1 cellular context compared by ENCODE assay signal in the genomic region with DNA sequence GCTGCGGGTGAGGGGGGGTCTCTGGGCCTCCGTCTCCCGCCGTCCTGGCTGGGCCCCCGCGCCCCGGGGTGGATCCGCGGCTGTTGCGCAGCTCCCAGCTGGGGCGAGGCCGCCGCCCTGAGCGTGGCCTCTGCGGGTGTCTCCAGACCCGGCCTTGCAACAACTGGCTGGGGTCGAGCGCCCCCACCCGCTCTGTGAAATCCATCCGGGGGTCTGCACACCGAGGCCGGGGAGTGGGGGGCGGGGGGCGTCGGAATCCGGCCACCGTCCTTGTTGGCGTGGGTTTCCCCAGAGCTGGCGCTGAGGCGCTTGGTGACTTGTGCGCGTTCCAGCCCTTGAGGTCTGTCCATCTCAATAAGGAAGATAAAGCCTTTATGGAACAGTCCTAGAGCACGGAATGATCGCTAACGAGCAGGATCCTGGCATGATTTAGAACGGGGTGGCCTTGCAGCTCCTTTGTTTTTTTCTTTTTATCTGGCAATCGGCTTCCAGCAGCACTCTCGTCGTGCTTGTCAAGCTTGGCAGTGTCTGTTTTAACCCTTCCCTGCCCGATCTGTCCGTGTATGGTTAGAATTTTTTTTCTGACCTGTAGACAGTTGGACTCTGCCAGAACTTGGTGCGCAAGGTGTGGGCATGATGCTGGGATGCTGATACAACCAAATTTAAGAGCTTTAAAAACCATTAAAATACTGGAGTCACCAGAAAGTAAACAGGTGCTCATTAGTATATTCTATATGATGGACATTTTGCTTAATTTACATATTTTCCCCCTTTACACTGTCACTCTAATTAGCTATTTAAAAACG.
TF ChIP-seq lines count a peak whose summit lies in the region.

No MANE protein-coding gene starts in this region.

TF ChIP-seq in HepG2, 621 proteins besides CTCF, POLR2A, EP300 and RAD21 (continued from another document and continues in another):
- TF ChIP-seq, protein P1, sequence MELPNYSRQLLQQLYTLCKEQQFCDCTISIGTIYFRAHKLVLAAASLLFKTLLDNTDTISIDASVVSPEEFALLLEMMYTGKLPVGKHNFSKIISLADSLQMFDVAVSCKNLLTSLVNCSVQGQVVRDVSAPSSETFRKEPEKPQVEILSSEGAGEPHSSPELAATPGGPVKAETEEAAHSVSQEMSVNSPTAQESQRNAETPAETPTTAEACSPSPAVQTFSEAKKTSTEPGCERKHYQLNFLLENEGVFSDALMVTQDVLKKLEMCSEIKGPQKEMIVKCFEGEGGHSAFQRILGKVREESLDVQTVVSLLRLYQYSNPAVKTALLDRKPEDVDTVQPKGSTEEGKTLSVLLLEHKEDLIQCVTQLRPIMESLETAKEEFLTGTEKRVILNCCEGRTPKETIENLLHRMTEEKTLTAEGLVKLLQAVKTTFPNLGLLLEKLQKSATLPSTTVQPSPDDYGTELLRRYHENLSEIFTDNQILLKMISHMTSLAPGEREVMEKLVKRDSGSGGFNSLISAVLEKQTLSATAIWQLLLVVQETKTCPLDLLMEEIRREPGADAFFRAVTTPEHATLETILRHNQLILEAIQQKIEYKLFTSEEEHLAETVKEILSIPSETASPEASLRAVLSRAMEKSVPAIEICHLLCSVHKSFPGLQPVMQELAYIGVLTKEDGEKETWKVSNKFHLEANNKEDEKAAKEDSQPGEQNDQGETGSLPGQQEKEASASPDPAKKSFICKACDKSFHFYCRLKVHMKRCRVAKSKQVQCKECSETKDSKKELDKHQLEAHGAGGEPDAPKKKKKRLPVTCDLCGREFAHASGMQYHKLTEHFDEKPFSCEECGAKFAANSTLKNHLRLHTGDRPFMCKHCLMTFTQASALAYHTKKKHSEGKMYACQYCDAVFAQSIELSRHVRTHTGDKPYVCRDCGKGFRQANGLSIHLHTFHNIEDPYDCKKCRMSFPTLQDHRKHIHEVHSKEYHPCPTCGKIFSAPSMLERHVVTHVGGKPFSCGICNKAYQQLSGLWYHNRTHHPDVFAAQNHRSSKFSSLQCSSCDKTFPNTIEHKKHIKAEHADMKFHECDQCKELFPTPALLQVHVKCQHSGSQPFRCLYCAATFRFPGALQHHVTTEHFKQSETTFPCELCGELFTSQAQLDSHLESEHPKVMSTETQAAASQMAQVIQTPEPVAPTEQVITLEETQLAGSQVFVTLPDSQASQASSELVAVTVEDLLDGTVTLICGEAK (IDR thresholded peaks at IDR 0.05), result no peak
- TF ChIP-seq, protein P1 (CRISPR knock-in tag; IDR thresholded peaks at IDR 0.05), result no peak
- TF ChIP-seq DMAP1 (CRISPR knock-in tag; IDR thresholded peaks at IDR 0.05) (no peak), ATRX (CRISPR knock-in tag; IDR thresholded peaks at IDR 0.05; ENCODE audit: borderline replicate concordance) (no peak), SRSF9 (IDR thresholded peaks at IDR 0.05; ENCODE audit: borderline replicate concordance, insufficient read depth, low read depth, low read length, poor library complexity, severe bottlenecking) (no peak), ZNF446 (CRISPR knock-in tag; IDR thresholded peaks at IDR 0.05) (0 out of 2 replicates have a peak, but pooled peaks have one; percentile 57), ZFP36 (IDR thresholded peaks at IDR 0.05; ENCODE audit: borderline replicate concordance, low read depth, low read length, partially characterized antibody) (no peak), SRSF4 (IDR thresholded peaks at IDR 0.05; ENCODE audit: low read depth, low read length, poor library complexity, severe bottlenecking) (peak; percentile 24), ZNF484 (CRISPR knock-in tag; IDR thresholded peaks at IDR 0.05; ENCODE audit: borderline replicate concordance, low read depth) (no peak), JUN (CRISPR knock-in tag; IDR thresholded peaks at IDR 0.05) (no peak), ZNF546 (CRISPR knock-in tag; conservative IDR thresholded peaks at IDR 0.05) (peak; percentile 67; the same call in 1 of the 2 replicates), ZNF44 (CRISPR knock-in tag; IDR thresholded peaks at IDR 0.05) (no peak), ZMYM3 (CRISPR knock-in tag; IDR thresholded peaks at IDR 0.05) (peak; percentile 30; the same call in 1 of the 2 replicates), KLF12 (CRISPR knock-in tag; IDR thresholded peaks at IDR 0.05; ENCODE audit: borderline replicate concordance) (no peak), ADNP (CRISPR knock-in tag; IDR thresholded peaks at IDR 0.05) (no peak), HMGA1 (CRISPR knock-in tag; conservative IDR thresholded peaks at IDR 0.05) (no peak), ZNF235 (CRISPR knock-in tag; IDR thresholded peaks at IDR 0.05; ENCODE audit: borderline replicate concordance) (peak; percentile 88; the same call in 1 of the 2 replicates), ZNF746 (CRISPR knock-in tag; IDR thresholded peaks at IDR 0.05) (no peak), CBX2 (IDR thresholded peaks at IDR 0.05; ENCODE audit: low read depth, low read length) (no peak), CBX2 (CRISPR knock-in tag; IDR thresholded peaks at IDR 0.05; ENCODE audit: low read depth) (no peak), ZNF460 (CRISPR knock-in tag; IDR thresholded peaks at IDR 0.05; ENCODE audit: borderline replicate concordance) (no peak)
- TF ChIP-seq, protein P2, sequence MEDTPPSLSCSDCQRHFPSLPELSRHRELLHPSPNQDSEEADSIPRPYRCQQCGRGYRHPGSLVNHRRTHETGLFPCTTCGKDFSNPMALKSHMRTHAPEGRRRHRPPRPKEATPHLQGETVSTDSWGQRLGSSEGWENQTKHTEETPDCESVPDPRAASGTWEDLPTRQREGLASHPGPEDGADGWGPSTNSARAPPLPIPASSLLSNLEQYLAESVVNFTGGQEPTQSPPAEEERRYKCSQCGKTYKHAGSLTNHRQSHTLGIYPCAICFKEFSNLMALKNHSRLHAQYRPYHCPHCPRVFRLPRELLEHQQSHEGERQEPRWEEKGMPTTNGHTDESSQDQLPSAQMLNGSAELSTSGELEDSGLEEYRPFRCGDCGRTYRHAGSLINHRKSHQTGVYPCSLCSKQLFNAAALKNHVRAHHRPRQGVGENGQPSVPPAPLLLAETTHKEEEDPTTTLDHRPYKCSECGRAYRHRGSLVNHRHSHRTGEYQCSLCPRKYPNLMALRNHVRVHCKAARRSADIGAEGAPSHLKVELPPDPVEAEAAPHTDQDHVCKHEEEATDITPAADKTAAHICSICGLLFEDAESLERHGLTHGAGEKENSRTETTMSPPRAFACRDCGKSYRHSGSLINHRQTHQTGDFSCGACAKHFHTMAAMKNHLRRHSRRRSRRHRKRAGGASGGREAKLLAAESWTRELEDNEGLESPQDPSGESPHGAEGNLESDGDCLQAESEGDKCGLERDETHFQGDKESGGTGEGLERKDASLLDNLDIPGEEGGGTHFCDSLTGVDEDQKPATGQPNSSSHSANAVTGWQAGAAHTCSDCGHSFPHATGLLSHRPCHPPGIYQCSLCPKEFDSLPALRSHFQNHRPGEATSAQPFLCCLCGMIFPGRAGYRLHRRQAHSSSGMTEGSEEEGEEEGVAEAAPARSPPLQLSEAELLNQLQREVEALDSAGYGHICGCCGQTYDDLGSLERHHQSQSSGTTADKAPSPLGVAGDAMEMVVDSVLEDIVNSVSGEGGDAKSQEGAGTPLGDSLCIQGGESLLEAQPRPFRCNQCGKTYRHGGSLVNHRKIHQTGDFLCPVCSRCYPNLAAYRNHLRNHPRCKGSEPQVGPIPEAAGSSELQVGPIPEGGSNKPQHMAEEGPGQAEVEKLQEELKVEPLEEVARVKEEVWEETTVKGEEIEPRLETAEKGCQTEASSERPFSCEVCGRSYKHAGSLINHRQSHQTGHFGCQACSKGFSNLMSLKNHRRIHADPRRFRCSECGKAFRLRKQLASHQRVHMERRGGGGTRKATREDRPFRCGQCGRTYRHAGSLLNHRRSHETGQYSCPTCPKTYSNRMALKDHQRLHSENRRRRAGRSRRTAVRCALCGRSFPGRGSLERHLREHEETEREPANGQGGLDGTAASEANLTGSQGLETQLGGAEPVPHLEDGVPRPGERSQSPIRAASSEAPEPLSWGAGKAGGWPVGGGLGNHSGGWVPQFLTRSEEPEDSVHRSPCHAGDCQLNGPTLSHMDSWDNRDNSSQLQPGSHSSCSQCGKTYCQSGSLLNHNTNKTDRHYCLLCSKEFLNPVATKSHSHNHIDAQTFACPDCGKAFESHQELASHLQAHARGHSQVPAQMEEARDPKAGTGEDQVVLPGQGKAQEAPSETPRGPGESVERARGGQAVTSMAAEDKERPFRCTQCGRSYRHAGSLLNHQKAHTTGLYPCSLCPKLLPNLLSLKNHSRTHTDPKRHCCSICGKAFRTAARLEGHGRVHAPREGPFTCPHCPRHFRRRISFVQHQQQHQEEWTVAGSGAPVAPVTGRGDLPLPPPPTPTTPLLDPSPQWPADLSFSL (CRISPR knock-in tag; IDR thresholded peaks at IDR 0.05), result no peak
- TF ChIP-seq, protein P3, sequence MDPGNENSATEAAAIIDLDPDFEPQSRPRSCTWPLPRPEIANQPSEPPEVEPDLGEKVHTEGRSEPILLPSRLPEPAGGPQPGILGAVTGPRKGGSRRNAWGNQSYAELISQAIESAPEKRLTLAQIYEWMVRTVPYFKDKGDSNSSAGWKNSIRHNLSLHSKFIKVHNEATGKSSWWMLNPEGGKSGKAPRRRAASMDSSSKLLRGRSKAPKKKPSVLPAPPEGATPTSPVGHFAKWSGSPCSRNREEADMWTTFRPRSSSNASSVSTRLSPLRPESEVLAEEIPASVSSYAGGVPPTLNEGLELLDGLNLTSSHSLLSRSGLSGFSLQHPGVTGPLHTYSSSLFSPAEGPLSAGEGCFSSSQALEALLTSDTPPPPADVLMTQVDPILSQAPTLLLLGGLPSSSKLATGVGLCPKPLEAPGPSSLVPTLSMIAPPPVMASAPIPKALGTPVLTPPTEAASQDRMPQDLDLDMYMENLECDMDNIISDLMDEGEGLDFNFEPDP (CRISPR knock-in tag; conservative IDR thresholded peaks at IDR 0.05), result no peak
- TF ChIP-seq, protein P4, sequence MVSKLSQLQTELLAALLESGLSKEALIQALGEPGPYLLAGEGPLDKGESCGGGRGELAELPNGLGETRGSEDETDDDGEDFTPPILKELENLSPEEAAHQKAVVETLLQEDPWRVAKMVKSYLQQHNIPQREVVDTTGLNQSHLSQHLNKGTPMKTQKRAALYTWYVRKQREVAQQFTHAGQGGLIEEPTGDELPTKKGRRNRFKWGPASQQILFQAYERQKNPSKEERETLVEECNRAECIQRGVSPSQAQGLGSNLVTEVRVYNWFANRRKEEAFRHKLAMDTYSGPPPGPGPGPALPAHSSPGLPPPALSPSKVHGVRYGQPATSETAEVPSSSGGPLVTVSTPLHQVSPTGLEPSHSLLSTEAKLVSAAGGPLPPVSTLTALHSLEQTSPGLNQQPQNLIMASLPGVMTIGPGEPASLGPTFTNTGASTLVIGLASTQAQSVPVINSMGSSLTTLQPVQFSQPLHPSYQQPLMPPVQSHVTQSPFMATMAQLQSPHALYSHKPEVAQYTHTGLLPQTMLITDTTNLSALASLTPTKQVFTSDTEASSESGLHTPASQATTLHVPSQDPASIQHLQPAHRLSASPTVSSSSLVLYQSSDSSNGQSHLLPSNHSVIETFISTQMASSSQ (IDR thresholded peaks at IDR 0.05; ENCODE audit: low read depth), result no peak
- TF ChIP-seq, protein P4 (CRISPR knock-in tag; IDR thresholded peaks at IDR 0.05; ENCODE audit: borderline replicate concordance), result no peak
- TF ChIP-seq, protein P5, sequence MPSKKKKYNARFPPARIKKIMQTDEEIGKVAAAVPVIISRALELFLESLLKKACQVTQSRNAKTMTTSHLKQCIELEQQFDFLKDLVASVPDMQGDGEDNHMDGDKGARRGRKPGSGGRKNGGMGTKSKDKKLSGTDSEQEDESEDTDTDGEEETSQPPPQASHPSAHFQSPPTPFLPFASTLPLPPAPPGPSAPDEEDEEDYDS (CRISPR knock-in tag; IDR thresholded peaks at IDR 0.05), result no peak; the same call in 1 of the 2 replicates
- TF ChIP-seq, protein P6, sequence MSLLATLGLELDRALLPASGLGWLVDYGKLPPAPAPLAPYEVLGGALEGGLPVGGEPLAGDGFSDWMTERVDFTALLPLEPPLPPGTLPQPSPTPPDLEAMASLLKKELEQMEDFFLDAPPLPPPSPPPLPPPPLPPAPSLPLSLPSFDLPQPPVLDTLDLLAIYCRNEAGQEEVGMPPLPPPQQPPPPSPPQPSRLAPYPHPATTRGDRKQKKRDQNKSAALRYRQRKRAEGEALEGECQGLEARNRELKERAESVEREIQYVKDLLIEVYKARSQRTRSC (CRISPR knock-in tag; IDR thresholded peaks at IDR 0.05; ENCODE audit: low read depth), result no peak
